In the genomic region with DNA sequence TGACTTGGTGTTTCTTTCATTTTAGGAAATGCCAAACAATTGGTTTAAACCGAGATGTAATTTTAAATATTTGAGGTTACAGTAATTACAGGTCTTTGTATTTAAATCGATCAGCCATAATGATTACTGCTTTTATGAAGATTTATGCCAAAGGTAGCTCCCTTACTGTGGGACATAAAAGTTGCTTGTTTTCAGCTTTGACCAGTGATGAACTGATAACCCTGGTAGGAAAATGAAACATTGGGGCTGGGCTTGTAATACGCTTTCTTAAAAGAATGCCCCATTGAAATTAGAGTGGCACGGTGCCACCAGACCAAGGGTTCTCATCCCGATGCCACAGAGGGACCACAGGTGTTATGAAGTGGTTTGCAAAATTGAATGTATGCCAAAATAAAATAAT, we compare ENCODE assay signal across 10 cellular contexts. TPM values are rescaled to one million over a fixed set of nuclear protein-coding genes. Genes with fewer than 3 reads are reported as not detected.
DNase-seq lines count a peak whose midpoint lies in the region; ATAC-seq and TF ChIP-seq lines count a peak whose summit lies in the region.
"Had no signal": no experiment of that assay in that cellular context is flagged by ENCODE, and none has a peak within 500 bp of the region (broad histone marks: within the 10 kb centered on the region; RNA-seq: fewer than 3 reads in every experiment).

No MANE protein-coding gene starts in this region.

- H3K27me3 ChIP-seq in heart left ventricle = no peaks in the 10 kb centered on the region
- H3K27me3 ChIP-seq in lower lobe of right lung (ENCODE audit: low read depth) = no peaks in the 10 kb centered on the region
- no peaks in the 10 kb centered on the region for H3K27me3 ChIP-seq in uterus
- no peaks in the 10 kb centered on the region for H3K27me3 ChIP-seq in A673 (replicated peaks; ENCODE audit: insufficient read depth, low read depth, low read length, poor library complexity)

- intact Hi-C loops in heart left ventricle (cut with DNase I) (loop anchor here in 1 of 10 donors (10.0 kb wide), 1 partner anchor 48 kb away; no protein-coding TSS in a partner anchor), left cardiac atrium (cut with DNase I) (loop anchor here in 1 of 2 donors (10.0 kb wide), 1 partner anchor 192 kb away; no protein-coding TSS in a partner anchor), lower lobe of right lung (cut with DNase I) (no loop called here), uterus (cut with DNase I; ENCODE audit: low total_unique reads) (no loop called here), A673 (cut with micrococcal nuclease; ENCODE audit: unreplicated experiment) (no loop called here)

- DNase-seq in heart left ventricle (no peak), left cardiac atrium (no peak), astrocyte of the hippocampus (ENCODE audit: low read depth, low spot score) (peak; percentile 23), lower lobe of right lung (no peak), uterus (peak in 1 of 2 donors; percentile 22), A673 (ENCODE audit: low spot score) (no peak)
- DNase-seq: activated naive CD4-positive, alpha-beta T cell treated with anti-CD3 and anti-CD28 coated beads for 36 hours; left colon had no signal

- H3K36me3 ChIP-seq in heart left ventricle (peaks cover 0 to 26% (median 14%) of the 10 kb centered on the region in 9 donors), lower lobe of right lung (peaks cover 15% of the 10 kb centered on the region), uterus (no peaks in the 10 kb centered on the region), A673 (ENCODE audit: insufficient read depth, low read length, poor library complexity, severe bottlenecking) (peaks cover 22% of the 10 kb centered on the region)

- ATAC-seq in heart left ventricle (no peak), left cardiac atrium (no peak), lower lobe of right lung (peak in 1 of 2 donors; percentile 24), HG03469 (IDR thresholded peaks at IDR 0.05; ENCODE audit: unreplicated experiment) (no peak), HG03159 (IDR thresholded peaks at IDR 0.05; ENCODE audit: unreplicated experiment) (no peak)
- ATAC-seq: left colon had no signal

- 38 to 51% (median 45%) methylated on average over 5 of the region's 5 CpGs for WGBS in heart left ventricle, 4 donors

- TF ChIP-seq POLR2A in heart left ventricle (IDR thresholded peaks at IDR 0.05) (no peak), uterus (IDR thresholded peaks at IDR 0.05) (no peak)

- BruUV-seq in A673 (replicated peaks; lab: Mats Ljungman, UMichigan) = no TSS peak

- TF ChIP-seq CTCF in heart left ventricle (IDR thresholded peaks at IDR 0.05) = no peak
- no peak for TF ChIP-seq CTCF in lower lobe of right lung (IDR thresholded peaks at IDR 0.05)
- no peak for TF ChIP-seq CTCF in uterus (IDR thresholded peaks at IDR 0.05)
- TF ChIP-seq CTCF in A673 (conservative IDR thresholded peaks at IDR 0.05; ENCODE audit: low read depth, low read length) = no peak

- POLR2A ChIA-PET in A673 (lab: Charles Lee; ENCODE audit: low non-redundant PET) = no interaction called here

- H3K4me1 ChIP-seq in heart left ventricle (peaks cover 15 to 100% (median 93%) of the 10 kb centered on the region in 12 donors), lower lobe of right lung (peaks cover 76% of the 10 kb centered on the region), uterus (peaks cover 11 to 25% of the 10 kb centered on the region in 2 donors), A673 (ENCODE audit: insufficient read depth, low read length, poor library complexity, severe bottlenecking) (peaks cover 19% of the 10 kb centered on the region)

- CTCF ChIA-PET in A673 (lab: Charles Lee) = no interaction called here

- H3K4me3 ChIP-seq in heart left ventricle = no peak overlapping the region
- H3K4me3 ChIP-seq in lower lobe of right lung = no peak overlapping the region
- H3K4me3 ChIP-seq in uterus = no peak overlapping the region
- H3K4me3 ChIP-seq in A673 (ENCODE audit: low read depth, low read length, poor library complexity, severe bottlenecking) = no peak overlapping the region

- no peaks in the 10 kb centered on the region for H3K9me3 ChIP-seq in heart left ventricle
- no peaks in the 10 kb centered on the region for H3K9me3 ChIP-seq in lower lobe of right lung
- no peaks in the 10 kb centered on the region for H3K9me3 ChIP-seq in uterus
- H3K9me3 ChIP-seq in A673 (ENCODE audit: low read depth, low read length, poor library complexity, severe bottlenecking) = no peaks in the 10 kb centered on the region

- H3K27ac ChIP-seq in heart left ventricle = peak overlapping the region in 11 of 12 donors; percentile 3 to 68 (median 37)
- H3K27ac ChIP-seq in lower lobe of right lung = peak overlapping the region; percentile 4
- peak overlapping the region; percentile 59 to 96 for H3K27ac ChIP-seq in uterus
- no peak overlapping the region for H3K27ac ChIP-seq in A673 (ENCODE audit: low read depth, low read length, poor library complexity, severe bottlenecking)

RNA-seq across cellular contexts. Expression of a gene that starts 7.3 kb away (rescaled TPM):
- total RNA-seq in heart left ventricle (10 to 100 TPM; 26.4 to 53.1 (median 37.6) TPM), left cardiac atrium (10 to 100 TPM; 31.5 to 31.9 TPM), lower lobe of right lung (49.4 TPM), uterus (100 to 1,000 TPM in 1 of 4 donors, 10 to 100 TPM in 3; 22.6 to 109 (median 49.2) TPM), A673 (2021) (88.5 and 90.8 TPM in 2 replicates)
- polyA plus RNA-seq in heart left ventricle = 10 to 100 TPM; 16.0 to 22.9 TPM
